Comparison of ENCODE assay signal across 11 cellular contexts in the genomic region with DNA sequence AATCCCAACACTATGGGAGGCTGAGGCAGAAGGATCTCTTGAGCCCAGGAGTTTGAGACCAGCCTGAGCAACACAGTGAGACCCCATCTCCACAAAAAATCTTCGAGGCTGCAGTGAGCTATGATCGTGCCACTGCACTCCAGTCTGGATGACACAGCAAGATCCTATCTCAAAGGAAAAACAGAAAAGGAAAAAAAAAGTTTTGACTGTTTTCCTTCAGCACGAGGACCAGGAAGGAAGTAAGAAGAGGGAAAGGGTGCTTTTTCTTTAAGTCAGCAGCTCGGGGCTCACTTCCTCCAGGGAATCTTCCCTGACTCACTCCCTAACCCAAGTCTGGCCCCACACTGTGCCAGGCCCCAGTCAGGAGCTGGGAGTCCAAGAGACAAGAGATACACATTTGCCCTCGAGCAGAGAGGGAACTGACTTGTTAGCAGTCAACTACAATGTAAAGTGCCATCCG. TPM values are rescaled to one million over a fixed set of nuclear protein-coding genes. Genes with fewer than 3 reads are reported as not detected.
DNase-seq lines count a peak whose midpoint lies in the region; ATAC-seq and TF ChIP-seq lines count a peak whose summit lies in the region.
"Had no signal": no experiment of that assay in that cellular context is flagged by ENCODE, and none has a peak within 500 bp of the region (broad histone marks: within the 10 kb centered on the region; RNA-seq: fewer than 3 reads in every experiment).

No MANE protein-coding gene starts in this region.

- no peaks in the 10 kb centered on the region for H3K9me3 ChIP-seq in CD8-positive, alpha-beta memory T cell (ENCODE audit: low read length)
- H3K9me3 ChIP-seq in Peyer's patch = no peaks in the 10 kb centered on the region
- no peaks in the 10 kb centered on the region for H3K9me3 ChIP-seq in esophagus squamous epithelium
- no peaks in the 10 kb centered on the region for H3K9me3 ChIP-seq in neuronal stem cell (replicated peaks in 1 of 2; ENCODE audit: control insufficient read depth in 2 of 2, insufficient read depth in 1 of 2, low read depth in 1 of 2, low read length in 2 of 2)

- peak overlapping the region in 3 of 8 donors; percentile 17 to 70 (median 61) for H3K27ac Mint-ChIP-seq in CD8-positive, alpha-beta memory T cell

- no peak overlapping the region for H2AFZ ChIP-seq in neuronal stem cell (ENCODE audit: low read length)

- CTCF ChIA-PET in CD8-positive, alpha-beta memory T cell (lab: Charles Lee) = interaction anchor here (1.1 kb wide), 1 partner anchor 48 kb away, joined by 3 read pairs; no protein-coding TSS in a partner anchor
- CTCF ChIA-PET in HEK293T (lab: Yijun Ruan, JAX) = no interaction called here

- no peak overlapping the region for H3K18ac ChIP-seq in neuronal stem cell (ENCODE audit: low read length)

- H2BK5ac ChIP-seq in neuronal stem cell (ENCODE audit: low read length) = no peak overlapping the region

- no peak overlapping the region for H3K23ac ChIP-seq in neuronal stem cell (ENCODE audit: low read depth, low read length, poor library complexity)

- H2BK15ac ChIP-seq in neuronal stem cell (ENCODE audit: low read length) = no peak overlapping the region

- no peak for DNase-seq in CD8-positive, alpha-beta memory T cell
- DNase-seq in Peyer's patch = peak in 1 of 3 donors; percentile 60
- no peak for DNase-seq in esophagus squamous epithelium (lab: John Stamatoyannopoulos, UW)
- DNase-seq in neuronal stem cell (ENCODE audit: low spot score) = no peak
- no peak for DNase-seq in HEK293T (ENCODE audit: extremely low spot score)
- DNase-seq: activated CD4-positive, alpha-beta T cell treated with anti-CD3 and anti-CD28 coated beads, Interleukin-2, amount 10 ng/mL, durations not matched to agents 7 days and 5 days; H7; NCI-H1694 had no signal

- no peak overlapping the region for H2BK120ac ChIP-seq in neuronal stem cell (ENCODE audit: low read depth, low read length)

- peaks cover 2% of the 10 kb centered on the region for H3K79me1 ChIP-seq in neuronal stem cell (ENCODE audit: low read depth, low read length)

- TF ChIP-seq CTCF in Peyer's patch (IDR thresholded peaks at IDR 0.05) (no peak), esophagus squamous epithelium (IDR thresholded peaks at IDR 0.05) (no peak)

- POLR2A ChIA-PET in CD8-positive, alpha-beta memory T cell (lab: Charles Lee) = no interaction called here
- POLR2A ChIA-PET in HEK293T (lab: Yijun Ruan, JAX) = no interaction called here

- peak overlapping the region; percentile 3 for H2BK12ac ChIP-seq in neuronal stem cell (ENCODE audit: low read length)

- no peak overlapping the region for H2AK5ac ChIP-seq in neuronal stem cell (ENCODE audit: low read depth, low read length)

- H3K9me3 Mint-ChIP-seq in CD8-positive, alpha-beta memory T cell = no peaks in the 10 kb centered on the region

- TF ChIP-seq POLR2A in Peyer's patch (IDR thresholded peaks at IDR 0.05) (no peak), esophagus squamous epithelium (IDR thresholded peaks at IDR 0.05) (no peak)

- intact Hi-C loops in esophagus squamous epithelium (cut with DNase I) = no loop called here

- ATAC-seq in GM19023 (IDR thresholded peaks at IDR 0.05; ENCODE audit: unreplicated experiment) (no peak), HG02981 (IDR thresholded peaks at IDR 0.05; ENCODE audit: unreplicated experiment) (no peak), HG02852 (IDR thresholded peaks at IDR 0.05; ENCODE audit: unreplicated experiment) (no peak)

- H3K4me1 ChIP-seq in CD8-positive, alpha-beta memory T cell (ENCODE audit: insufficient read depth, low read length) = peaks cover 62% of the 10 kb centered on the region
- H3K4me1 ChIP-seq in Peyer's patch = peaks cover 24 to 95% (median 29%) of the 10 kb centered on the region in 4 donors
- peaks cover 68 to 97% (median 81%) of the 10 kb centered on the region in 3 donors for H3K4me1 ChIP-seq in esophagus squamous epithelium
- H3K4me1 ChIP-seq in neuronal stem cell (ENCODE audit: control insufficient read depth in 2 of 2, insufficient read depth in 1 of 2, low read depth in 1 of 2, low read length in 2 of 2) = peaks cover 16 to 18% of the 10 kb centered on the region in 2 donors

- no peak overlapping the region for H3K4ac ChIP-seq in neuronal stem cell (ENCODE audit: low read length)

- no peak overlapping the region for H3K14ac ChIP-seq in neuronal stem cell (ENCODE audit: low read length)

- H3K27me3 ChIP-seq in CD8-positive, alpha-beta memory T cell (ENCODE audit: insufficient read depth, low read length, poor library complexity, severe bottlenecking) = no peaks in the 10 kb centered on the region
- H3K27me3 ChIP-seq in Peyer's patch = no peaks in the 10 kb centered on the region
- H3K27me3 ChIP-seq in esophagus squamous epithelium = no peaks in the 10 kb centered on the region
- H3K27me3 ChIP-seq in neuronal stem cell (ENCODE audit: control insufficient read depth in 3 of 3, insufficient read depth in 3 of 3, low read depth in 1 of 3, low read length in 3 of 3) = no peaks in the 10 kb centered on the region

- H3K27me3 Mint-ChIP-seq in CD8-positive, alpha-beta memory T cell = no peaks in the 10 kb centered on the region
- H3K27me3 Mint-ChIP-seq: activated CD4-positive, alpha-beta T cell treated with anti-CD3 and anti-CD28 coated beads, Interleukin-2, amount 10 ng/mL, durations not matched to agents 7 days and 5 days had no signal

- H3K27ac ChIP-seq in CD8-positive, alpha-beta memory T cell (ENCODE audit: low read depth, low read length) = peak overlapping the region; percentile 49
- peak overlapping the region in 3 of 4 donors; percentile 4 to 95 (median 45) for H3K27ac ChIP-seq in Peyer's patch
- H3K27ac ChIP-seq in esophagus squamous epithelium = peak overlapping the region; percentile 48 to 93 (median 82)
- H3K27ac ChIP-seq in neuronal stem cell (replicated peaks; ENCODE audit: low read length) = no peak overlapping the region

- no peaks in the 10 kb centered on the region for H3K36me3 Mint-ChIP-seq in CD8-positive, alpha-beta memory T cell

- H3K4me2 ChIP-seq in neuronal stem cell (ENCODE audit: insufficient read depth, low read length, poor library complexity, severe bottlenecking) = no peak overlapping the region

- no peak overlapping the region for H4K8ac ChIP-seq in neuronal stem cell (ENCODE audit: low read depth, low read length)

- no peak overlapping the region for H3K4me3 ChIP-seq in CD8-positive, alpha-beta memory T cell (ENCODE audit: low read length)
- no peak overlapping the region for H3K4me3 ChIP-seq in Peyer's patch
- H3K4me3 ChIP-seq in esophagus squamous epithelium = no peak overlapping the region
- H3K4me3 ChIP-seq in neuronal stem cell (ENCODE audit: low read length in 2 of 2) = no peak overlapping the region

- H3K4me1 Mint-ChIP-seq in CD8-positive, alpha-beta memory T cell = peaks cover 54 to 81% (median 66%) of the 10 kb centered on the region in 3 donors

- H3K36me3 ChIP-seq in CD8-positive, alpha-beta memory T cell (ENCODE audit: insufficient read depth, low read length) = no peaks in the 10 kb centered on the region
- no peaks in the 10 kb centered on the region for H3K36me3 ChIP-seq in Peyer's patch
- no peaks in the 10 kb centered on the region for H3K36me3 ChIP-seq in esophagus squamous epithelium
- H3K36me3 ChIP-seq in neuronal stem cell (replicated peaks in 1 of 2; ENCODE audit: control insufficient read depth in 2 of 2, insufficient read depth in 2 of 2, low read length in 2 of 2) = no peaks in the 10 kb centered on the region

- H3K9ac ChIP-seq in neuronal stem cell (ENCODE audit: low read depth, low read length, poor library complexity) = no peak overlapping the region

- WGBS in esophagus squamous epithelium, 2 donors = 23 to 33% methylated on average over 6 of the region's 6 CpGs
- WGBS in neuronal stem cell (ENCODE audit: extremely low coverage in 2 of 2, insufficient read length in 2 of 2, insufficient replicate concordance in 1 of 2), 2 donors = no CpG with 5 or more reads among the region's 6 CpGs

- no peak overlapping the region for H4K91ac ChIP-seq in neuronal stem cell (ENCODE audit: low read depth, low read length, poor library complexity)

- peak overlapping the region in 1 of 7 donors; percentile 60 for H3K4me3 Mint-ChIP-seq in CD8-positive, alpha-beta memory T cell
- H3K4me3 Mint-ChIP-seq: activated CD4-positive, alpha-beta T cell treated with anti-CD3 and anti-CD28 coated beads, Interleukin-2, amount 10 ng/mL, durations not matched to agents 7 days and 5 days had no signal

TF ChIP-seq in HEK293T, 16 proteins besides CTCF, POLR2A, EP300 and RAD21:
- TF ChIP-seq ARNT (IDR thresholded peaks at IDR 0.05) (no peak), HDGF (IDR thresholded peaks at IDR 0.05; ENCODE audit: borderline replicate concordance) (no peak), FOXK2 (IDR thresholded peaks at IDR 0.05) (no peak), BHLHE40 (IDR thresholded peaks at IDR 0.05; ENCODE audit: borderline replicate concordance) (no peak), LEF1 (IDR thresholded peaks at IDR 0.05; ENCODE audit: borderline replicate concordance) (no peak), CTBP1 (IDR thresholded peaks at IDR 0.05; ENCODE audit: borderline replicate concordance) (no peak), ZNF384 (IDR thresholded peaks at IDR 0.05) (no peak), ELF4 (IDR thresholded peaks at IDR 0.05) (no peak), FOXM1 (IDR thresholded peaks at IDR 0.05; ENCODE audit: borderline replicate concordance) (no peak), FOXA1 (IDR thresholded peaks at IDR 0.05) (no peak), SUZ12 (IDR thresholded peaks at IDR 0.05) (no peak), TARDBP (IDR thresholded peaks at IDR 0.05) (no peak), SP1 (IDR thresholded peaks at IDR 0.05) (no peak), L3MBTL2 (conservative IDR thresholded peaks at IDR 0.05) (no peak), NFRKB (IDR thresholded peaks at IDR 0.05) (no peak)
- TF ChIP-seq, protein P1, sequence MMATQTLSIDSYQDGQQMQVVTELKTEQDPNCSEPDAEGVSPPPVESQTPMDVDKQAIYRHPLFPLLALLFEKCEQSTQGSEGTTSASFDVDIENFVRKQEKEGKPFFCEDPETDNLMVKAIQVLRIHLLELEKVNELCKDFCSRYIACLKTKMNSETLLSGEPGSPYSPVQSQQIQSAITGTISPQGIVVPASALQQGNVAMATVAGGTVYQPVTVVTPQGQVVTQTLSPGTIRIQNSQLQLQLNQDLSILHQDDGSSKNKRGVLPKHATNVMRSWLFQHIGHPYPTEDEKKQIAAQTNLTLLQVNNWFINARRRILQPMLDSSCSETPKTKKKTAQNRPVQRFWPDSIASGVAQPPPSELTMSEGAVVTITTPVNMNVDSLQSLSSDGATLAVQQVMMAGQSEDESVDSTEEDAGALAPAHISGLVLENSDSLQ (IDR thresholded peaks at IDR 0.05) = no peak

RNA-seq across cellular contexts. Expression of gene ARRB1, which starts 14.2 kb away (rescaled TPM):
- total RNA-seq in CD8-positive, alpha-beta memory T cell = 10 to 100 TPM in 1 of 2 experiments, 1 to 10 TPM in 1; 9.9 to 10.6 TPM
- 5.5 TPM for polyA plus RNA-seq in CD8-positive, alpha-beta memory T cell
- total RNA-seq in Peyer's patch (100 to 1,000 TPM in 2 of 4 donors, 10 to 100 TPM in 2; 45.4 to 136 (median 90.6) TPM), esophagus squamous epithelium (10 to 100 TPM in 3 of 4 donors, 1 to 10 TPM in 1; 9.6 to 24.8 (median 17.8) TPM)
- 6.6 TPM for polyA plus RNA-seq in neuronal stem cell (2013, experiment 1 of 2)
- polyA plus RNA-seq in neuronal stem cell (2013, experiment 2 of 2) = 6.3 TPM
